ENCODE assay signal across 36 cellular contexts in genomic region chr14:76395161-76395560, GRCh38. TPM values are rescaled to one million over a fixed set of nuclear protein-coding genes. Genes with fewer than 3 reads are reported as not detected.
"Had no signal": no experiment of that assay in that cellular context is flagged by ENCODE, and none has a peak within 500 bp of the region (broad histone marks: within the 10 kb centered on the region; RNA-seq: fewer than 3 reads in every experiment).

No MANE protein-coding gene starts in this region.

- H3K36me3 ChIP-seq: MG63 had no signal

- DNase-seq: Karpas-422, Kasumi-1, MG63, MM.1S, MV-4-11, NCI-H1048, NCI-H1092, NCI-H1092 treated with DMSO at 0.1 percent for 48 hours, NCI-H1105, NCI-H1105 treated with DMSO at 0.1 percent for 48 hours, NCI-H1417, NCI-H1417 treated with DMSO at 0.1 percent for 48 hours, NCI-H1436, NCI-H1436 treated with DMSO at 0.1 percent for 48 hours, NCI-H146, NCI-H1694, NCI-H1694 treated with DMSO at 0.1 percent for 48 hours, NCI-H187, NCI-H187 treated with DMSO at 0.1 percent for 48 hours, NCI-H1930, NCI-H2029, NCI-H2029 treated with DMSO at 0.1 percent for 48 hours, NCI-H2081, NCI-H2081 treated with DMSO at 0.1 percent for 48 hours, NCI-H2107, NCI-H2171, NCI-H2171 treated with DMSO at 0.1 percent for 48 hours, NCI-H2227 treated with DMSO at 0.1 percent for 48 hours, NCI-H226, NCI-H345, NCI-H446, NCI-H446 treated with DMSO at 0.1 percent for 48 hours, NCI-H510A had no signal

- H3K27ac ChIP-seq: KMS-11 had no signal

- H3K4me2 ChIP-seq: KMS-11 had no signal

- H3K4me3 ChIP-seq: MG63 had no signal

- H3K27me3 ChIP-seq: MG63 had no signal

- H3K9ac ChIP-seq: KMS-11 had no signal

RNA-seq across cellular contexts. Expression of gene ESRRB, which starts 19.2 kb away (rescaled TPM):
- total RNA-seq: LHCN-M2, M059J had no signal
